ENCODE assay signal across 1 cellular context in genomic region chr20:51862796-51863195, GRCh38.
TF ChIP-seq lines count a peak whose summit lies in the region.

No MANE protein-coding gene starts in this region.

TF ChIP-seq in GM23338, 12 proteins besides CTCF, POLR2A, EP300 and RAD21:
- no peak for TF ChIP-seq ZNF462 (CRISPR knock-in tag; IDR thresholded peaks at IDR 0.05)
- TF ChIP-seq EZH2phosphoT487 (IDR thresholded peaks at IDR 0.05; ENCODE audit: unreplicated experiment): no peak
- no peak for TF ChIP-seq EZH2 (IDR thresholded peaks at IDR 0.05; ENCODE audit: low read depth, unreplicated experiment)
- no peak for TF ChIP-seq STAT1 (IDR thresholded peaks at IDR 0.05; ENCODE audit: unreplicated experiment)
- no peak for TF ChIP-seq ETS1 (IDR thresholded peaks at IDR 0.05)
